ENCODE assay signal across 25 cellular contexts in genomic region chr20:9250511-9250910, GRCh38.
"Had no signal": no experiment of that assay in that cellular context is flagged by ENCODE, and none has a peak within 500 bp of the region (broad histone marks: within the 10 kb centered on the region; RNA-seq: fewer than 3 reads in every experiment).

No MANE protein-coding gene starts in this region.

- H3K36me3 ChIP-seq: neural progenitor cell, ovary, right lobe of liver, sigmoid colon, suprapubic skin, tibial artery, transverse colon, upper lobe of right lung, uterus had no signal

- H3K27me3 ChIP-seq: neural progenitor cell, ovary, right lobe of liver, sigmoid colon, suprapubic skin, testis, tibial artery, transverse colon, upper lobe of right lung, uterus had no signal

- FAIRE-seq: small intestine had no signal

- ATAC-seq: natural killer cell; psoas muscle; right cardiac atrium; right lobe of liver; stimulated activated effector memory CD8-positive, alpha-beta T cell treated with anti-CD3 and anti-CD28 coated beads, Interleukin-12 subunit alpha, Interleukin-12 subunit beta, amount 100 ng/mL, for 72 hours; stimulated activated naive B cell treated with anti-CD40 and anti-IgM and Interleukin-4, amounts not matched to agents 10 μg/mL and 1 μg/mL and 100 μg/mL, for 72 hours; stimulated activated naive CD8-positive, alpha-beta T cell treated with anti-CD3 and anti-CD28 coated beads, Interleukin-15, amount 100 ng/mL, for 72 hours; upper lobe of right lung had no signal

- H3K4me3 ChIP-seq: neural progenitor cell, ovary, psoas muscle, right lobe of liver, sigmoid colon, suprapubic skin, testis, tibial artery, transverse colon, upper lobe of right lung, uterus had no signal

- DNase-seq: natural killer cell; occipital lobe; ovary; posterior cingulate gyrus; psoas muscle; right cardiac atrium; right lobe of liver; sigmoid colon; small intestine; stimulated activated CD4-positive, alpha-beta T cell treated with anti-CD3 and anti-CD28 coated beads, Interleukin-15, amount 100 ng/mL, for 24 hours; stimulated activated CD4-positive, alpha-beta T cell treated with anti-CD3 and anti-CD28 coated beads, Interleukin-2, amount 100 ng/mL, for 24 hours; stimulated activated CD4-positive, alpha-beta T cell treated with anti-CD3 and anti-CD28 coated beads, Interleukin-2, amount 100 ng/mL, for 48 hours; stimulated activated CD4-positive, alpha-beta T cell treated with anti-CD3 and anti-CD28 coated beads, Interleukin-4, amount 100 ng/mL, for 24 hours; stimulated activated naive B cell treated with anti-CD40 and anti-IgM and Interleukin-4, amounts not matched to agents 10 μg/mL and 1 μg/mL and 100 μg/mL, for 72 hours; stimulated activated naive CD4-positive, alpha-beta T cell treated with Interleukin-2 at 50 U/mL for 16 hours; stimulated activated naive CD8-positive, alpha-beta T cell treated with anti-CD3 and anti-CD28 coated beads, Interleukin-15, amount 100 ng/mL, for 72 hours; substantia nigra; testis; tibial artery; transverse colon; upper lobe of right lung; uterus had no signal
